ENCODE assay signal across 11 cellular contexts in the genomic region with DNA sequence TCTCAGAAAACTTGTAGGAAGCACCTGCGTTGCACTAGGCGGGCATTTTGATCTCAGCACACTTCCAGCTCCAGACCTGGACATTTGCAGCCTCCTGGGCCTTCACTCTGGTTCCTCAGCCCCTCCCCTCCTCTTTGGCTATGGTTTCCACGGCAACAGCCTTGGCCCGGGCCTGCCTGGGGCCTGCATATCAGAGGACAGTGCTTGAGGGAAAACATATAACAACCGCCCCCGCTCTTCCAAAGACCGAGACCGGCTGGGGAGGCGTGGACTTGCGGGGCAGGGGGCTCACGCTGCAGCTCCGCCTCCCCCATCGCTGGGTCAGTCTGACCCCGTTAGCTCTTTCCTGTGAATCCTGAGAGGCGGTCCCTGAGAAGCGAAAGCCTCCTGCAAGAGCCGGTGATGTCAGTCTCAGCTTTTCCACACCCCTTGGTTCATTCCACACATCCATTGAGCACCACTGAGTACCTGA.
"Had no signal": no experiment of that assay in that cellular context is flagged by ENCODE, and none has a peak within 500 bp of the region (broad histone marks: within the 10 kb centered on the region; RNA-seq: fewer than 3 reads in every experiment).

No MANE protein-coding gene starts in this region.

- H3K4me3 ChIP-seq: hepatocyte, left lung, right atrium auricular region had no signal

- ATAC-seq: activated CD4-positive, CD25-positive, alpha-beta regulatory T cell treated with anti-CD3 and anti-CD28 coated beads, Interleukin-2, amount 50 U/mL, for 24 hours; activated T-helper 17 cell treated with anti-CD3 and anti-CD28 coated beads, Interleukin-2, amount 50 U/mL, for 72 hours; left lung; naive thymus-derived CD8-positive, alpha-beta T cell; stimulated activated naive CD8-positive, alpha-beta T cell treated with anti-CD3 and anti-CD28 coated beads, Interleukin-15, Interleukin-2, amounts not matched to agents 100 U/mL and 50 U/mL, for 24 hours had no signal

- H3K36me3 ChIP-seq: left lung, neutrophil, right atrium auricular region had no signal

- H2AFZ ChIP-seq: hepatocyte had no signal

- DNase-seq: activated naive CD4-positive, alpha-beta T cell treated with anti-CD3 and anti-CD28 coated beads for 36 hours; activated T-cell treated with anti-CD3 and anti-CD28 coated beads for 4 hours; left lung; naive thymus-derived CD8-positive, alpha-beta T cell; posterior cingulate gyrus; stimulated activated naive CD8-positive, alpha-beta T cell treated with anti-CD3 and anti-CD28 coated beads, Interleukin-15, Interleukin-2, amounts not matched to agents 100 U/mL and 50 U/mL, for 24 hours had no signal

- H3K4me1 ChIP-seq: left lung, right atrium auricular region had no signal

- H3K4me2 ChIP-seq: hepatocyte had no signal

- H3K27me3 ChIP-seq: hepatocyte, neutrophil, right atrium auricular region had no signal

- H3K9me3 ChIP-seq: neutrophil, right atrium auricular region had no signal

- H3K27ac ChIP-seq: hepatocyte, left lung, neutrophil, right atrium auricular region had no signal
